ENCODE assay signal across 26 cellular contexts in genomic region chr3:97425002-97425401, GRCh38.
"Had no signal": no experiment of that assay in that cellular context is flagged by ENCODE, and none has a peak within 500 bp of the region (broad histone marks: within the 10 kb centered on the region; RNA-seq: fewer than 3 reads in every experiment).

No MANE protein-coding gene starts in this region.

- H3K27ac ChIP-seq: stomach, suprapubic skin, testis, thoracic aorta, thyroid gland, tibial artery, tibial nerve, transverse colon, upper lobe of left lung, upper lobe of right lung, uterus, vagina had no signal

- ATAC-seq: stimulated activated effector memory CD8-positive, alpha-beta T cell treated with anti-CD3 and anti-CD28 coated beads, Interleukin-12 subunit alpha, Interleukin-12 subunit beta, amount 100 ng/mL, for 72 hours; stimulated activated memory B cell treated with anti-CD40 and anti-IgM and Interleukin-4, amounts not matched to agents 10 μg/mL and 1 μg/mL and 100 μg/mL, for 72 hours; stimulated activated naive B cell treated with anti-CD40 and anti-IgM and Interleukin-4, amounts not matched to agents 10 μg/mL and 1 μg/mL and 100 μg/mL, for 72 hours; stimulated activated naive CD8-positive, alpha-beta T cell treated with anti-CD3 and anti-CD28 coated beads, Interleukin-15, amount 100 ng/mL, for 72 hours; stimulated activated naive CD8-positive, alpha-beta T cell treated with anti-CD3 and anti-CD28 coated beads, Interleukin-15, Interleukin-2, amounts not matched to agents 100 U/mL and 50 U/mL, for 24 hours; upper lobe of right lung had no signal

- H3K4me3 ChIP-seq: stomach, suprapubic skin, testis, thoracic aorta, thyroid gland, tibial artery, tibial nerve, transverse colon, upper lobe of left lung, upper lobe of right lung, uterus, vagina had no signal

- H3K27me3 ChIP-seq: stomach, suprapubic skin, testis, thyroid gland, tibial artery, tibial nerve, transverse colon, upper lobe of left lung, upper lobe of right lung, uterus, vagina had no signal

- H3K36me3 ChIP-seq: stomach, suprapubic skin, thoracic aorta, thyroid gland, tibial artery, tibial nerve, transverse colon, upper lobe of left lung, upper lobe of right lung, uterus, vagina had no signal

- H3K4me1 ChIP-seq: stomach, suprapubic skin, testis, thyroid gland, tibial artery, tibial nerve, transverse colon, upper lobe of left lung, upper lobe of right lung, uterus, vagina had no signal

- H3K9me3 ChIP-seq: testis, thoracic aorta, thyroid gland, transverse colon, upper lobe of left lung, upper lobe of right lung, uterus, vagina had no signal

- DNase-seq: stimulated activated CD4-positive, alpha-beta T cell treated with anti-CD3 and anti-CD28 coated beads, Interleukin-2, amount 100 ng/mL, for 48 hours; stimulated activated CD4-positive, alpha-beta T cell treated with anti-CD3 and anti-CD28 coated beads, Interleukin-4, amount 100 ng/mL, for 1 hour; stimulated activated CD4-positive, alpha-beta T cell treated with anti-CD3 and anti-CD28 coated beads, Interleukin-4, amount 100 ng/mL, for 24 hours; stimulated activated CD4-positive, alpha-beta T cell treated with anti-CD3 and anti-CD28 coated beads, Interleukin-4, amount 100 ng/mL, for 4 hours; stimulated activated CD8-positive, alpha-beta memory T cell treated with anti-CD3 and anti-CD28 coated beads, Interleukin-4, amount 100 ng/mL, for 48 hours; stimulated activated naive B cell treated with anti-CD40 and anti-IgM and Interleukin-4, amounts not matched to agents 10 μg/mL and 1 μg/mL and 100 μg/mL, for 72 hours; stimulated activated naive CD4-positive, alpha-beta T cell; stimulated activated naive CD4-positive, alpha-beta T cell treated with Interleukin-2 at 50 U/mL for 16 hours; stimulated activated naive CD8-positive, alpha-beta T cell treated with anti-CD3 and anti-CD28 coated beads, Interleukin-15, amount 100 ng/mL, for 72 hours; stimulated activated naive CD8-positive, alpha-beta T cell treated with anti-CD3 and anti-CD28 coated beads, Interleukin-15, Interleukin-2, amounts not matched to agents 100 U/mL and 50 U/mL, for 24 hours; stomach; substantia nigra; testis; thyroid gland; tibial artery; transverse colon; trophoblast cell; upper lobe of left lung; upper lobe of right lung; uterus had no signal
